ENCODE assay signal across 15 cellular contexts in genomic region chr18:11570770-11571169, GRCh38. TPM values are rescaled to one million over a fixed set of nuclear protein-coding genes. Genes with fewer than 3 reads are reported as not detected.
A peak's percentile ranks its signal among the peaks of the same experiment; 100 is the strongest.
DNase-seq lines count a peak whose midpoint lies in the region; ATAC-seq, FAIRE-seq and TF ChIP-seq lines count a peak whose summit lies in the region.
"Had no signal": no experiment of that assay in that cellular context is flagged by ENCODE, and none has a peak within 500 bp of the region (broad histone marks: within the 10 kb centered on the region; RNA-seq: fewer than 3 reads in every experiment).

No MANE protein-coding gene starts in this region.

- TF ChIP-seq CTCF in AG09309 (IDR thresholded peaks at IDR 0.05; ENCODE audit: control insufficient read depth, insufficient read depth, low read depth, low read length, missing control alignments) (peak; percentile 39), GM12872 (IDR thresholded peaks at IDR 0.05; ENCODE audit: insufficient read depth, low read depth, low read length) (0 out of 3 replicates have a peak, but pooled peaks have one; percentile 15), PC-3 (conservative IDR thresholded peaks at IDR 0.05; ENCODE audit: low read depth, low read length) (peak; percentile 64), fibroblast of pulmonary artery (IDR thresholded peaks at IDR 0.05; ENCODE audit: low read length, missing control alignments) (peak; percentile 21), GM13976 (IDR thresholded peaks at IDR 0.05; ENCODE audit: borderline replicate concordance, control extremely low read depth, extremely low read depth, insufficient read depth, missing control alignments) (no peak)

- no peaks in the 10 kb centered on the region for H3K9me2 ChIP-seq in PC-3 (replicated peaks; ENCODE audit: low read length)

- intact Hi-C loops in PC-3 (cut with micrococcal nuclease), result no loop called here

- H3K36me3 ChIP-seq in PC-3 (ENCODE audit: low read depth, low read length), result no peaks in the 10 kb centered on the region

- no peak overlapping the region for H3K9ac ChIP-seq in PC-3 (ENCODE audit: low read length)

- no peaks in the 10 kb centered on the region for H3F3A ChIP-seq in PC-3 (ENCODE audit: low read length, unreplicated experiment)

- H3K27ac ChIP-seq in PC-3 (ENCODE audit: low read length), result no peak overlapping the region

- H3K27me3 ChIP-seq in PC-3 (ENCODE audit: low read length), result peaks cover 87% of the 10 kb centered on the region

- no peak overlapping the region for H2AFZ ChIP-seq in PC-3 (ENCODE audit: low read length)

- H4K20me1 ChIP-seq in PC-3 (ENCODE audit: low read length), result no peaks in the 10 kb centered on the region

- no peak overlapping the region for H3K4me3 ChIP-seq in AG09309 (ENCODE audit: control insufficient read depth, low read depth, low read length)
- no peak overlapping the region for H3K4me3 ChIP-seq in PC-3 (ENCODE audit: low read length)
- H3K4me3 ChIP-seq in fibroblast of pulmonary artery (replicated peaks; ENCODE audit: low read depth, low read length), result no peak overlapping the region

- CTCF ChIA-PET in PC-3 (lab: Charles Lee), result no interaction called here

- POLR2A ChIA-PET in PC-3 (lab: Charles Lee; ENCODE audit: unreplicated experiment), result interaction anchor here (0.6 kb wide), 1 partner anchor 18 kb away, joined by 4 read pairs; no protein-coding TSS in a partner anchor

- H3K9me3 ChIP-seq in PC-3 (ENCODE audit: low read length), result no peaks in the 10 kb centered on the region

- ATAC-seq in PC-3, result peak; percentile 22; the same call in 1 of the 2 replicates
- ATAC-seq in HG03280 (IDR thresholded peaks at IDR 0.05; ENCODE audit: unreplicated experiment), result no peak

- H3K79me2 ChIP-seq in PC-3 (ENCODE audit: low read length), result no peaks in the 10 kb centered on the region

- DNase-seq in AG09309 (ENCODE audit: low read depth) (no peak), PC-3 (peak; percentile 42), fibroblast of pulmonary artery (ENCODE audit: low read depth) (peak; percentile 11), GM19239 (ENCODE audit: insufficient read length, low spot score) (no peak), hepatic stellate cell (ENCODE audit: low spot score) (no peak), GM13976 (ENCODE audit: low spot score) (no peak)
- DNase-seq: activated CD4-positive, alpha-beta T cell treated with anti-CD3 and anti-CD28 coated beads, Interleukin-2, amount 50 U/mL, for 1 hour; amygdala; NCI-H1436 treated with DMSO at 0.1 percent for 48 hours; Right ventricle myocardium superior; stimulated activated naive B cell treated with anti-CD40 and anti-IgM and Interleukin-4, amounts not matched to agents 10 μg/mL and 1 μg/mL and 100 μg/mL, for 72 hours had no signal

- no TSS peak for BruUV-seq in PC-3 (replicated peaks; lab: Mats Ljungman, UMichigan)

- in situ Hi-C loops in GM13976 (cut with MboI; ENCODE audit: low sequenced_read_pairs, unreplicated experiment), result loop anchor here (25.0 kb wide), 1 partner anchor 1008 kb away; no protein-coding TSS in a partner anchor

- H3K4me2 ChIP-seq in PC-3 (ENCODE audit: low read length), result peak overlapping the region; percentile 26; the same call in 1 of the 2 replicates

- H3K4me1 ChIP-seq in PC-3 (ENCODE audit: insufficient read depth, low read length), result no peaks in the 10 kb centered on the region

- FAIRE-seq in GM19239 (lab: Jason Lieb, UNC), result no peak

RNA-seq across cellular contexts. Expression of gene SLC35G4, which starts 38.6 kb away (rescaled TPM):
- total RNA-seq in PC-3 (2014; rRNA removed), result not detected in 2 replicates
- total RNA-seq: glomerular endothelial cell, mucosa of gallbladder, Right ventricle myocardium superior had no signal

Comparison
In these comparisons a context has a peak if more than half of its experiments do, and no peak if none do; other contexts are left out.
1. DNase-seq: peak in PC-3 (single experiment) and fibroblast of pulmonary artery (single experiment); none in AG09309 (single experiment), GM19239 (single experiment), hepatic stellate cell (single experiment) and GM13976 (single experiment).